2 cellular contexts compared by ENCODE assay signal in the genomic region with DNA sequence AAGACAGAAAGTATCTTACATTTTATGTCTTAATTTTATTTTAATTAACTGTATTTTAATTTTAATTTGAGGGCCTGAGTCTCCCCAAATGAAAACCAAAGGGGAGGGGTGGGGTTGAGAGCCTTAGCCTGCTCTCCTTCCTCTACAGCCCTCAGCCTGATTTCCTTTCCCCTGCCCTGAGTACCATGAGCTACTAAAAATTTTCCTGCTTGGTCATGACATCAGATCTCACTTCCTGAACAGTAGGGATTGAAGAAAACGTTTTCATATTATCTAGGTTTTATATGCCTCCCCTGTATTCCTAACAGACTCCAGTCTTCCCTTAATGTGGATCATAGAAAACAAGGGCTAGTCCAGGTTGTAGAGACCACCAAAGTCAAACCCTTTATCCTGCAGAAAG.
TF ChIP-seq lines count a peak whose summit lies in the region.

No MANE protein-coding gene starts in this region.

TF ChIP-seq in A549, 52 proteins besides CTCF, POLR2A, EP300 and RAD21:
- no peak for TF ChIP-seq ZNF302 (CRISPR knock-in tag; IDR thresholded peaks at IDR 0.05)
- TF ChIP-seq NFE2L2 (conservative IDR thresholded peaks at IDR 0.05; ENCODE audit: low read length), result no peak
- TF ChIP-seq RNF2 (IDR thresholded peaks at IDR 0.05; ENCODE audit: borderline replicate concordance, low read depth), result no peak
- TF ChIP-seq FOSB (CRISPR knock-in tag; IDR thresholded peaks at IDR 0.05), result no peak
- no peak for TF ChIP-seq HOXB13 (CRISPR knock-in tag; IDR thresholded peaks at IDR 0.05; ENCODE audit: low read depth)
- no peak for TF ChIP-seq GATA3 (IDR thresholded peaks at IDR 0.05; ENCODE audit: borderline replicate concordance)
- no peak for TF ChIP-seq JUN (IDR thresholded peaks at IDR 0.05)
- TF ChIP-seq CHD4 (IDR thresholded peaks at IDR 0.05; ENCODE audit: borderline replicate concordance), result no peak
- no peak for TF ChIP-seq TP53 (CRISPR knock-in tag; IDR thresholded peaks at IDR 0.05)
- no peak for TF ChIP-seq CEBPB (IDR thresholded peaks at IDR 0.05)
- TF ChIP-seq MAFK (IDR thresholded peaks at IDR 0.05; ENCODE audit: partially characterized antibody), result no peak
- no peak for TF ChIP-seq NR3C1 (IDR thresholded peaks at IDR 0.05)
- TF ChIP-seq MYC (IDR thresholded peaks at IDR 0.05; ENCODE audit: borderline replicate concordance, low read length), result no peak
- TF ChIP-seq MAX (IDR thresholded peaks at IDR 0.05), result no peak
- TF ChIP-seq PBX3 (IDR thresholded peaks at IDR 0.05), result no peak
- TF ChIP-seq RARB (CRISPR knock-in tag; IDR thresholded peaks at IDR 0.05), result no peak
- no peak for TF ChIP-seq HOXB5 (CRISPR knock-in tag; IDR thresholded peaks at IDR 0.05)
- no peak for TF ChIP-seq HDAC2 (IDR thresholded peaks at IDR 0.05)
- TF ChIP-seq CBX8 (IDR thresholded peaks at IDR 0.05), result no peak
- TF ChIP-seq KDM1A (IDR thresholded peaks at IDR 0.05; ENCODE audit: low read depth), result no peak

TF ChIP-seq in IMR-90, 13 proteins besides CTCF, POLR2A, EP300 and RAD21:
- TF ChIP-seq, protein P1, sequence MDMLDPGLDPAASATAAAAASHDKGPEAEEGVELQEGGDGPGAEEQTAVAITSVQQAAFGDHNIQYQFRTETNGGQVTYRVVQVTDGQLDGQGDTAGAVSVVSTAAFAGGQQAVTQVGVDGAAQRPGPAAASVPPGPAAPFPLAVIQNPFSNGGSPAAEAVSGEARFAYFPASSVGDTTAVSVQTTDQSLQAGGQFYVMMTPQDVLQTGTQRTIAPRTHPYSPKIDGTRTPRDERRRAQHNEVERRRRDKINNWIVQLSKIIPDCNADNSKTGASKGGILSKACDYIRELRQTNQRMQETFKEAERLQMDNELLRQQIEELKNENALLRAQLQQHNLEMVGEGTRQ (IDR thresholded peaks at IDR 0.05; ENCODE audit: low read depth, low read length), result no peak
- no peak for TF ChIP-seq CHD1 (IDR thresholded peaks at IDR 0.05; ENCODE audit: low read depth, low read length)
- TF ChIP-seq FOS (IDR thresholded peaks at IDR 0.05; ENCODE audit: low read depth, low read length), result no peak
- TF ChIP-seq BHLHE40 (IDR thresholded peaks at IDR 0.05; ENCODE audit: low read depth, low read length), result no peak
- no peak for TF ChIP-seq NFE2L2 (IDR thresholded peaks at IDR 0.05; ENCODE audit: low read depth, low read length)
- no peak for TF ChIP-seq MXI1 (IDR thresholded peaks at IDR 0.05; ENCODE audit: borderline replicate concordance, low read depth, low read length)
- TF ChIP-seq RFX5 (IDR thresholded peaks at IDR 0.05; ENCODE audit: low read depth, low read length), result no peak
- TF ChIP-seq, protein P2, sequence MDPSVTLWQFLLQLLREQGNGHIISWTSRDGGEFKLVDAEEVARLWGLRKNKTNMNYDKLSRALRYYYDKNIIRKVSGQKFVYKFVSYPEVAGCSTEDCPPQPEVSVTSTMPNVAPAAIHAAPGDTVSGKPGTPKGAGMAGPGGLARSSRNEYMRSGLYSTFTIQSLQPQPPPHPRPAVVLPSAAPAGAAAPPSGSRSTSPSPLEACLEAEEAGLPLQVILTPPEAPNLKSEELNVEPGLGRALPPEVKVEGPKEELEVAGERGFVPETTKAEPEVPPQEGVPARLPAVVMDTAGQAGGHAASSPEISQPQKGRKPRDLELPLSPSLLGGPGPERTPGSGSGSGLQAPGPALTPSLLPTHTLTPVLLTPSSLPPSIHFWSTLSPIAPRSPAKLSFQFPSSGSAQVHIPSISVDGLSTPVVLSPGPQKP (IDR thresholded peaks at IDR 0.05; ENCODE audit: borderline replicate concordance, low read depth, low read length), result no peak
- no peak for TF ChIP-seq MAZ (IDR thresholded peaks at IDR 0.05; ENCODE audit: borderline replicate concordance, low read depth, low read length)
